ENCODE assay signal across 8 cellular contexts in genomic region chr10:70886921-70887665, GRCh38. TPM values are rescaled to one million over a fixed set of nuclear protein-coding genes. Genes with fewer than 3 reads are reported as not detected.
DNase-seq lines count a peak whose midpoint lies in the region; ATAC-seq and TF ChIP-seq lines count a peak whose summit lies in the region.

No MANE protein-coding gene starts in this region.

- H3K9me3 ChIP-seq in SK-N-SH (no peaks in the 10 kb centered on the region), stomach (no peaks in the 10 kb centered on the region)

- H3K4me3 ChIP-seq in SK-N-SH (ENCODE audit: low read depth in 2 of 2, low read length in 1 of 2) (peak overlapping the region; percentile 72 to 76), stomach (peak overlapping the region; percentile 77 to 89 (median 85))

- H3K9me2 ChIP-seq in SK-N-SH = no peaks in the 10 kb centered on the region

- no peaks in the 10 kb centered on the region for H3K27me3 Mint-ChIP-seq in activated naive CD8-positive, alpha-beta T cell treated with anti-CD3 and anti-CD28 coated beads, Interleukin-2, amount 10 ng/mL, durations not matched to agents 7 days and 5 days
- H3K27me3 Mint-ChIP-seq in immature natural killer cell (ENCODE audit: low read depth in 3 of 3) = peaks cover 0 to 3% (median 0%) of the 10 kb centered on the region in 3 donors

- TF ChIP-seq RAD21 in SK-N-SH (IDR thresholded peaks at IDR 0.05; ENCODE audit: low read length) = no peak

- H3K27ac Mint-ChIP-seq in activated naive CD8-positive, alpha-beta T cell treated with anti-CD3 and anti-CD28 coated beads, Interleukin-2, amount 10 ng/mL, durations not matched to agents 7 days and 5 days = peak overlapping the region; percentile 73
- H3K27ac Mint-ChIP-seq in immature natural killer cell = peak overlapping the region in 5 of 6 donors; percentile 75 to 84 (median 79)

- DNase-seq in SK-N-SH (no peak), immature natural killer cell (no peak), stomach (no peak), activated gamma-delta T cell treated with Interleukin-2 at 50 U/mL for 16 hours (no peak)
- no peak for DNase-seq in activated naive CD8-positive, alpha-beta T cell treated with anti-CD3 and anti-CD28 coated beads, Interleukin-2, amount 10 ng/mL, durations not matched to agents 7 days and 5 days
- DNase-seq in stimulated activated CD8-positive, alpha-beta memory T cell treated with anti-CD3 and anti-CD28 coated beads, Interleukin-4, amount 100 ng/mL, for 48 hours = no peak

- CTCF ChIA-PET in SK-N-SH (lab: Yijun Ruan, JAX) = interaction anchor here (0.7 to 2.8 kb wide), 9 partner anchors 11 to 426 kb away, joined by 3 to 19 read pairs (median 3); partner anchors contain the start of genes SGPL1 and UNC5B

- H3K27ac ChIP-seq in SK-N-SH (ENCODE audit: low read depth in 2 of 2, low read length in 1 of 2) (peak overlapping the region in 1 of 2 experiments; percentile 96; a peak in 2 of 4 replicates), stomach (peak overlapping the region; percentile 39 to 96 (median 94))

- H3K4me1 ChIP-seq in SK-N-SH (ENCODE audit: control insufficient read depth in 1 of 2, insufficient read depth in 2 of 2, low read depth in 1 of 2, low read length in 1 of 2) (peaks cover 6 to 47% of the 10 kb centered on the region in 2 experiments; a peak in 2 of 4 replicates), stomach (peaks cover 6 to 42% (median 32%) of the 10 kb centered on the region in 4 donors)

- TF ChIP-seq EP300 in SK-N-SH (IDR thresholded peaks at IDR 0.05; ENCODE audit: borderline replicate concordance in 1 of 2, low read depth in 1 of 2, low read length in 1 of 2) (no peak), stomach (IDR thresholded peaks at IDR 0.05) (no peak)

- H3K36me3 ChIP-seq in SK-N-SH (replicated peaks in 1 of 2; ENCODE audit: control insufficient read depth in 1 of 2, insufficient read depth in 2 of 2, low read length in 1 of 2) (peaks cover 13 to 29% of the 10 kb centered on the region in 2 experiments), stomach (peaks cover 13 to 39% (median 37%) of the 10 kb centered on the region in 4 donors)

- ATAC-seq in SK-N-SH treated with all-trans-retinoic acid at 6 μM for 48 hours (no peak), HG02840 (IDR thresholded peaks at IDR 0.05; ENCODE audit: low FRiP score, unreplicated experiment) (no peak)
- no peak for ATAC-seq in activated naive CD8-positive, alpha-beta T cell treated with anti-CD3 and anti-CD28 coated beads, Interleukin-2, amount 10 ng/mL, durations not matched to agents 7 days and 5 days (ENCODE audit: low read depth)

- no peaks in the 10 kb centered on the region for H3F3A ChIP-seq in SK-N-SH (replicated peaks; ENCODE audit: insufficient read depth)

- no peak for TF ChIP-seq CTCF in SK-N-SH (IDR thresholded peaks at IDR 0.05)
- TF ChIP-seq CTCF in stomach (IDR thresholded peaks at IDR 0.05) = no peak

- peak overlapping the region; percentile 63; the same call in 1 of the 2 replicates for H3K9ac ChIP-seq in SK-N-SH

- POLR2A ChIA-PET in SK-N-SH (lab: Yijun Ruan, JAX) = interaction anchor here (1.0 to 3.3 kb wide), 7 partner anchors 9 to 389 kb away, joined by 3 to 25 read pairs (median 6); no protein-coding TSS in a partner anchor
- POLR2A ChIA-PET in activated naive CD8-positive, alpha-beta T cell treated with anti-CD3 and anti-CD28 coated beads, Interleukin-2, amount 10 ng/mL, durations not matched to agents 7 days and 5 days (lab: Charles Lee) = interaction anchor here (0.5 to 0.6 kb wide), 2 partner anchors 293 to 1197 kb away, joined by 3 read pairs; no protein-coding TSS in a partner anchor

- no peaks in the 10 kb centered on the region for H3K27me3 ChIP-seq in SK-N-SH (ENCODE audit: insufficient read depth)
- no peaks in the 10 kb centered on the region for H3K27me3 ChIP-seq in stomach

- H3K4me2 ChIP-seq in SK-N-SH = peak overlapping the region; percentile 89

- no peaks in the 10 kb centered on the region for H3K9me3 Mint-ChIP-seq in activated naive CD8-positive, alpha-beta T cell treated with anti-CD3 and anti-CD28 coated beads, Interleukin-2, amount 10 ng/mL, durations not matched to agents 7 days and 5 days
- H3K9me3 Mint-ChIP-seq in immature natural killer cell = no peaks in the 10 kb centered on the region

- intact Hi-C loops in stomach (cut with DNase I; ENCODE audit: low total_unique reads) = no loop called here

- peaks cover 2% of the 10 kb centered on the region for H3K36me3 Mint-ChIP-seq in activated naive CD8-positive, alpha-beta T cell treated with anti-CD3 and anti-CD28 coated beads, Interleukin-2, amount 10 ng/mL, durations not matched to agents 7 days and 5 days
- H3K36me3 Mint-ChIP-seq in immature natural killer cell = peaks cover 4 to 18% (median 15%) of the 10 kb centered on the region in 3 donors

- no peaks in the 10 kb centered on the region for H3K79me2 ChIP-seq in SK-N-SH (ENCODE audit: insufficient read depth)

- no peak for TF ChIP-seq POLR2A in stomach (IDR thresholded peaks at IDR 0.05)

- H2AFZ ChIP-seq in SK-N-SH (ENCODE audit: low read depth) = peak overlapping the region; percentile 100

- peak overlapping the region; percentile 76 for H3K4me3 Mint-ChIP-seq in activated naive CD8-positive, alpha-beta T cell treated with anti-CD3 and anti-CD28 coated beads, Interleukin-2, amount 10 ng/mL, durations not matched to agents 7 days and 5 days
- peak overlapping the region; percentile 59 to 90 (median 87) for H3K4me3 Mint-ChIP-seq in immature natural killer cell

- H3K4me1 Mint-ChIP-seq in activated naive CD8-positive, alpha-beta T cell treated with anti-CD3 and anti-CD28 coated beads, Interleukin-2, amount 10 ng/mL, durations not matched to agents 7 days and 5 days = peaks cover 17% of the 10 kb centered on the region
- H3K4me1 Mint-ChIP-seq in immature natural killer cell = peaks cover 11% of the 10 kb centered on the region in 2 donors

- 92% methylated on average over 12 of the region's 12 CpGs for WGBS in SK-N-SH (ENCODE audit: low lambda C conversion rate)
- WGBS in stomach, 5 donors = 40 to 59% (median 49%) methylated on average over 12 of the region's 12 CpGs

- H4K20me1 ChIP-seq in SK-N-SH (ENCODE audit: insufficient read depth) = no peaks in the 10 kb centered on the region

TF ChIP-seq in SK-N-SH, 30 proteins besides CTCF, POLR2A, EP300 and RAD21:
- TF ChIP-seq GATA2 (CRISPR knock-in tag; IDR thresholded peaks at IDR 0.05) = no peak
- TF ChIP-seq NRF1 (IDR thresholded peaks at IDR 0.05; ENCODE audit: low read depth, low read length) = no peak
- no peak for TF ChIP-seq PBX3 (IDR thresholded peaks at IDR 0.05)
- TF ChIP-seq GABPA (IDR thresholded peaks at IDR 0.05; ENCODE audit: low read depth) = no peak
- no peak for TF ChIP-seq MAX (IDR thresholded peaks at IDR 0.05; ENCODE audit: low read depth)

TF ChIP-seq in SK-N-SH treated with all-trans-retinoic acid at 6 μM for 48 hours, 23 proteins besides CTCF, POLR2A, EP300 and RAD21:
- TF ChIP-seq ZFP30 (CRISPR knock-in tag; IDR thresholded peaks at IDR 0.05) (no peak), PATZ1 (CRISPR knock-in tag; IDR thresholded peaks at IDR 0.05; ENCODE audit: borderline replicate concordance) (no peak), ZFP3 (CRISPR knock-in tag; IDR thresholded peaks at IDR 0.05) (no peak), ZNF565 (CRISPR knock-in tag; conservative IDR thresholded peaks at IDR 0.05; ENCODE audit: low read depth) (no peak), OSR1 (CRISPR knock-in tag; IDR thresholded peaks at IDR 0.05) (no peak), POU6F1 (CRISPR knock-in tag; IDR thresholded peaks at IDR 0.05; ENCODE audit: borderline replicate concordance, low read depth) (no peak), RARB (CRISPR knock-in tag; IDR thresholded peaks at IDR 0.05) (no peak)

RNA-seq across cellular contexts. Expression of gene PCBD1, which starts 1.3 kb away (rescaled TPM):
- polyA plus RNA-seq in SK-N-SH (2012; rRNA removed) (95.9 and 112 TPM in 2 replicates), immature natural killer cell (10 to 100 TPM; 24.0 to 35.2 (median 25.4) TPM), stomach (100 to 1,000 TPM; 120 to 130 (median 129) TPM)
- 90.1 and 107 TPM in 2 replicates for polyA plus RNA-seq in SK-N-SH (2012; cell fraction: cytosol; rRNA removed)
- polyA plus RNA-seq in SK-N-SH (2012; cell fraction: nucleus; rRNA removed) = 30.8 and 34.7 TPM in 2 replicates
- total RNA-seq in activated naive CD8-positive, alpha-beta T cell treated with anti-CD3 and anti-CD28 coated beads, Interleukin-2, amount 10 ng/mL, durations not matched to agents 7 days and 5 days = 10 to 100 TPM; 23.5 to 27.7 TPM
- total RNA-seq in stomach = 10 to 100 TPM; 29.4 to 72.8 (median 52.1) TPM
